Comparison of ENCODE assay signal across 1 cellular context in the genomic region with DNA sequence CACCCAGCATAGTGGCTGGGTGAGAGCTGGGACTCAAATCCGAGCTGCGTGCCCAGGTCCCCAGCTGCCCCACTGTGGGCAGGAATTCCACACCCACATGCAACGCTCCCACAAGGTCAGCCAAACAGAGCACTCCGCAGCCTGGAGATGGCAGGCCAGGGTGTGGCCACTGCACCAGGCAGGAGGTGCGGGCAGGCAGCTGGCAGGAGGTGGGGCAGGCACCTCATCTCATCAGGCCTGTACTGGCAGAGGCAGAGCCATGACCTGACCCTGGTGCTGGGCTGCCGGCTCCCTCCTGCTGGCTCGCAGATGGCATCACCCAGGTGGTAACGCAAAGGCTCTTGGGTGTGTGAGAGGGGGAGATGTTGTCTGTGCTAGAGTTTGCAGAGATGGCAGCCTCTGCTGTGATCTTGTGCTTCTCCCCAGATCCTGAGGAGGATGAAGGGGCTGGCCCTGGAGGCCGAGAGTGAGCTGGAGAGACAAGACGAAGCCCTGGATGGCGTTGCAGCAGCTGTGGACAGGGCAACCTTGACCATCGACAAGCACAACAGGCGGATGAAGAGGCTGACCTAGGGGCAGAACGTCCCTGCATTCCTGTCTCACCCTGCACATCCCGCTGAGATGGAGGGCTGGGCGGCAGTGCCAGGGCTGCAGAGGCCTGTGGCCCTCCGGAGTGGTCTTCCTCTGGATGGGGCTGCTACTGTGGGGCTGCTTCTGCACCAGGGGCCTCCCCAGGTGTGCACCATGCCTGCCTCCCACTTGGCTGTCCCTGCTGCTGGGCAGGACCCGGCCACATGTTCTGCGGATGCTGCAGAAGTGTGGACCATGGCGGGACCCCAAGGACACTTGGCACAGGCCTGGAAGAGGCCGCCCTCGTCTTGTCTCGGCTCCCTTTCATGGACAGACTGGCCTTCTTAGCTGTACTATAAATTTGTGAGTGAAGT.
TF ChIP-seq lines count a peak whose summit lies in the region.

No MANE protein-coding gene starts in this region.

TF ChIP-seq in IMR-90, 13 proteins besides CTCF, POLR2A, EP300 and RAD21:
- TF ChIP-seq CHD1 (IDR thresholded peaks at IDR 0.05; ENCODE audit: low read depth, low read length) (no peak), RCOR1 (IDR thresholded peaks at IDR 0.05; ENCODE audit: insufficient replicate concordance, low read length) (no peak), MAFK (IDR thresholded peaks at IDR 0.05; ENCODE audit: low read depth, low read length) (no peak), CEBPB (IDR thresholded peaks at IDR 0.05; ENCODE audit: low read depth, low read length) (no peak), FOS (IDR thresholded peaks at IDR 0.05; ENCODE audit: low read depth, low read length) (no peak), RFX5 (IDR thresholded peaks at IDR 0.05; ENCODE audit: low read depth, low read length) (no peak), SMC3 (IDR thresholded peaks at IDR 0.05; ENCODE audit: low read depth, low read length) (no peak), BHLHE40 (IDR thresholded peaks at IDR 0.05; ENCODE audit: low read depth, low read length) (no peak), MAZ (IDR thresholded peaks at IDR 0.05; ENCODE audit: borderline replicate concordance, low read depth, low read length) (no peak), MXI1 (IDR thresholded peaks at IDR 0.05; ENCODE audit: borderline replicate concordance, low read depth, low read length) (no peak), NFE2L2 (IDR thresholded peaks at IDR 0.05; ENCODE audit: low read depth, low read length) (no peak)
- TF ChIP-seq, protein P1, sequence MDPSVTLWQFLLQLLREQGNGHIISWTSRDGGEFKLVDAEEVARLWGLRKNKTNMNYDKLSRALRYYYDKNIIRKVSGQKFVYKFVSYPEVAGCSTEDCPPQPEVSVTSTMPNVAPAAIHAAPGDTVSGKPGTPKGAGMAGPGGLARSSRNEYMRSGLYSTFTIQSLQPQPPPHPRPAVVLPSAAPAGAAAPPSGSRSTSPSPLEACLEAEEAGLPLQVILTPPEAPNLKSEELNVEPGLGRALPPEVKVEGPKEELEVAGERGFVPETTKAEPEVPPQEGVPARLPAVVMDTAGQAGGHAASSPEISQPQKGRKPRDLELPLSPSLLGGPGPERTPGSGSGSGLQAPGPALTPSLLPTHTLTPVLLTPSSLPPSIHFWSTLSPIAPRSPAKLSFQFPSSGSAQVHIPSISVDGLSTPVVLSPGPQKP (IDR thresholded peaks at IDR 0.05; ENCODE audit: borderline replicate concordance, low read depth, low read length) = no peak
- TF ChIP-seq, protein P2, sequence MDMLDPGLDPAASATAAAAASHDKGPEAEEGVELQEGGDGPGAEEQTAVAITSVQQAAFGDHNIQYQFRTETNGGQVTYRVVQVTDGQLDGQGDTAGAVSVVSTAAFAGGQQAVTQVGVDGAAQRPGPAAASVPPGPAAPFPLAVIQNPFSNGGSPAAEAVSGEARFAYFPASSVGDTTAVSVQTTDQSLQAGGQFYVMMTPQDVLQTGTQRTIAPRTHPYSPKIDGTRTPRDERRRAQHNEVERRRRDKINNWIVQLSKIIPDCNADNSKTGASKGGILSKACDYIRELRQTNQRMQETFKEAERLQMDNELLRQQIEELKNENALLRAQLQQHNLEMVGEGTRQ (IDR thresholded peaks at IDR 0.05; ENCODE audit: low read depth, low read length) = no peak
